ENCODE assay signal across 18 cellular contexts in genomic region chr18:3397031-3397750, GRCh38. TPM values are rescaled to one million over a fixed set of nuclear protein-coding genes. Genes with fewer than 3 reads are reported as not detected.
DNase-seq lines count a peak whose midpoint lies in the region; ATAC-seq and TF ChIP-seq lines count a peak whose summit lies in the region.
"Had no signal": no experiment of that assay in that cellular context is flagged by ENCODE, and none has a peak within 500 bp of the region (broad histone marks: within the 10 kb centered on the region; RNA-seq: fewer than 3 reads in every experiment).

No MANE protein-coding gene starts in this region.

- intact Hi-C loops in prostate gland (cut with DNase I) (no loop called here), CD14-positive monocyte (cut with micrococcal nuclease) (no loop called here)

- H4K20me1 ChIP-seq in GM23338 (replicated peaks; ENCODE audit: insufficient read depth) (no peaks in the 10 kb centered on the region), hepatocyte (ENCODE audit: insufficient read depth, poor library complexity, severe bottlenecking) (no peaks in the 10 kb centered on the region)

- POLR2A ChIA-PET in activated CD8-positive, alpha-beta T cell treated with anti-CD3 and anti-CD28 coated beads, Interleukin-2, amount 10 ng/mL, durations not matched to agents 7 days and 5 days (lab: Charles Lee): no interaction called here

- H3K4me1 Mint-ChIP-seq in GM23338 (peaks cover 17% of the 10 kb centered on the region), CD14-positive monocyte (no peaks in the 10 kb centered on the region)
- H3K4me1 Mint-ChIP-seq in activated CD8-positive, alpha-beta T cell treated with anti-CD3 and anti-CD28 coated beads, Interleukin-2, amount 10 ng/mL, durations not matched to agents 7 days and 5 days (ENCODE audit: low read depth): no peaks in the 10 kb centered on the region
- H3K4me1 Mint-ChIP-seq: activated CD4-positive, alpha-beta memory T cell treated with anti-CD3 and anti-CD28 coated beads, Interleukin-2, amount 10 ng/mL, durations not matched to agents 7 days and 5 days had no signal

- H3K4me3 Mint-ChIP-seq in GM23338: no peak overlapping the region
- H3K4me3 Mint-ChIP-seq in activated CD8-positive, alpha-beta T cell treated with anti-CD3 and anti-CD28 coated beads, Interleukin-2, amount 10 ng/mL, durations not matched to agents 7 days and 5 days: no peak overlapping the region
- no peak overlapping the region for H3K4me3 Mint-ChIP-seq in CD14-positive monocyte
- H3K4me3 Mint-ChIP-seq: activated CD4-positive, alpha-beta memory T cell treated with anti-CD3 and anti-CD28 coated beads, Interleukin-2, amount 10 ng/mL, durations not matched to agents 7 days and 5 days; B cell had no signal

- no peak for ATAC-seq in GM23338
- no peak for ATAC-seq in activated CD8-positive, alpha-beta T cell treated with anti-CD3 and anti-CD28 coated beads, Interleukin-2, amount 10 ng/mL, durations not matched to agents 7 days and 5 days
- ATAC-seq: GM12878 had no signal

- no peaks in the 10 kb centered on the region; the same call in none of the 3 replicates for H3K36me3 Mint-ChIP-seq in GM23338 (ENCODE audit: low read depth)
- H3K36me3 Mint-ChIP-seq in activated CD8-positive, alpha-beta T cell treated with anti-CD3 and anti-CD28 coated beads, Interleukin-2, amount 10 ng/mL, durations not matched to agents 7 days and 5 days (ENCODE audit: low read depth): no peaks in the 10 kb centered on the region
- no peaks in the 10 kb centered on the region for H3K36me3 Mint-ChIP-seq in CD14-positive monocyte

- WGBS in hepatocyte (ENCODE audit: low lambda C conversion rate, missing lambda C conversion rate): 60% methylated on average over 7 of the region's 7 CpGs
- 34% methylated on average over 7 of the region's 7 CpGs for WGBS in prostate gland

- H2AFZ ChIP-seq in GM23338: peak overlapping the region; percentile 83
- H2AFZ ChIP-seq in hepatocyte: peak overlapping the region; percentile 34

- no peak overlapping the region for H3K4me2 ChIP-seq in GM23338
- no peak overlapping the region for H3K4me2 ChIP-seq in hepatocyte

- no peaks in the 10 kb centered on the region for H3K36me3 ChIP-seq in GM23338 (ENCODE audit: insufficient read depth)
- H3K36me3 ChIP-seq in hepatocyte (replicated peaks; ENCODE audit: insufficient read depth, low read depth): no peaks in the 10 kb centered on the region
- no peaks in the 10 kb centered on the region for H3K36me3 ChIP-seq in prostate gland
- H3K36me3 ChIP-seq: ascending aorta, ovary, SJSA1, thoracic aorta had no signal

- H3F3A ChIP-seq in GM23338 (replicated peaks; ENCODE audit: low read depth): no peaks in the 10 kb centered on the region

- H3K27ac ChIP-seq in GM23338 (ENCODE audit: low read depth): no peak overlapping the region; the same call in 1 of the 2 replicates
- H3K27ac ChIP-seq in VCaP: peak overlapping the region; percentile 79
- peak overlapping the region; percentile 61 for H3K27ac ChIP-seq in hepatocyte
- H3K27ac ChIP-seq in prostate gland: peak overlapping the region; percentile 37 to 49
- H3K27ac ChIP-seq: ascending aorta, ovary, SJSA1, thoracic aorta had no signal

- peaks cover 20% of the 10 kb centered on the region for H3K4me1 ChIP-seq in GM23338 (ENCODE audit: insufficient read depth)
- peaks cover under 1% of the 10 kb centered on the region for H3K4me1 ChIP-seq in hepatocyte (ENCODE audit: insufficient read depth)
- H3K4me1 ChIP-seq in prostate gland (replicated peaks): peaks cover 4% of the 10 kb centered on the region
- H3K4me1 ChIP-seq: ascending aorta, SJSA1 had no signal

- H3K9me2 ChIP-seq in GM23338 (ENCODE audit: insufficient read depth) (no peaks in the 10 kb centered on the region), hepatocyte (replicated peaks; ENCODE audit: insufficient read depth) (no peaks in the 10 kb centered on the region)

- peaks cover 24% of the 10 kb centered on the region; the same call in 2 of the 3 replicates for H3K9me3 Mint-ChIP-seq in GM23338
- peaks cover 19% of the 10 kb centered on the region for H3K9me3 Mint-ChIP-seq in activated CD8-positive, alpha-beta T cell treated with anti-CD3 and anti-CD28 coated beads, Interleukin-2, amount 10 ng/mL, durations not matched to agents 7 days and 5 days (ENCODE audit: insufficient read depth)
- peaks cover 7 to 18% (median 11%) of the 10 kb centered on the region in 7 donors for H3K9me3 Mint-ChIP-seq in CD14-positive monocyte

- H3K9me3 ChIP-seq in hepatocyte (ENCODE audit: low read depth): no peaks in the 10 kb centered on the region
- H3K9me3 ChIP-seq in prostate gland: no peaks in the 10 kb centered on the region
- H3K9me3 ChIP-seq: ascending aorta, ovary, thoracic aorta had no signal

- CTCF ChIA-PET in activated CD8-positive, alpha-beta T cell treated with anti-CD3 and anti-CD28 coated beads, Interleukin-2, amount 10 ng/mL, durations not matched to agents 7 days and 5 days (lab: Charles Lee): interaction anchor here (0.9 kb wide), 1 partner anchor 10 kb away, joined by 3 read pairs; no protein-coding TSS in a partner anchor

- H3K79me2 ChIP-seq in GM23338 (replicated peaks; ENCODE audit: insufficient read depth) (no peaks in the 10 kb centered on the region), hepatocyte (no peaks in the 10 kb centered on the region)

- no peak for DNase-seq in GM23338 (ENCODE audit: low spot score)
- DNase-seq in hepatocyte (ENCODE audit: low spot score): no peak
- DNase-seq in prostate gland (ENCODE audit: low spot score): no peak
- no peak for DNase-seq in activated CD8-positive, alpha-beta T cell treated with anti-CD3 and anti-CD28 coated beads, Interleukin-2, amount 10 ng/mL, durations not matched to agents 7 days and 5 days
- no peak for DNase-seq in A172 (ENCODE audit: low spot score)
- no peak for DNase-seq in CD14-positive monocyte (ENCODE audit: low spot score)
- no peak for DNase-seq in NCI-H524 (lab: John Stamatoyannopoulos, UW)
- DNase-seq: activated CD4-positive, alpha-beta memory T cell treated with anti-CD3 and anti-CD28 coated beads, Interleukin-2, amount 10 ng/mL, durations not matched to agents 7 days and 5 days; NCI-H2029; NK-92 treated with Interleukin-12 subunit alpha and Interleukin-12 subunit beta, amount 100 ng/mL, for 24 hours; ovary; stimulated activated CD4-positive, alpha-beta T cell treated with anti-CD3 and anti-CD28 coated beads, Interleukin-12 subunit alpha, Interleukin-12 subunit beta, amount 100 ng/mL, for 4 hours had no signal

- H3K4me3 ChIP-seq in GM23338 (no peak overlapping the region), hepatocyte (no peak overlapping the region), prostate gland (no peak overlapping the region)
- H3K4me3 ChIP-seq: ascending aorta, GM12878, ovary, SJSA1, thoracic aorta had no signal

- no peak for TF ChIP-seq POLR2A in prostate gland (IDR thresholded peaks at IDR 0.05)

- H3K27me3 ChIP-seq in GM23338 (ENCODE audit: insufficient read depth): no peaks in the 10 kb centered on the region
- H3K27me3 ChIP-seq in hepatocyte: no peaks in the 10 kb centered on the region
- H3K27me3 ChIP-seq in prostate gland (replicated peaks; ENCODE audit: insufficient read depth): no peaks in the 10 kb centered on the region
- H3K27me3 ChIP-seq: ascending aorta, ovary, SJSA1 had no signal

- H3K27me3 Mint-ChIP-seq in GM23338 (ENCODE audit: insufficient read depth, low read depth, poor library complexity) (peaks cover 1% of the 10 kb centered on the region), CD14-positive monocyte (ENCODE audit: low read depth in 3 of 3) (peaks cover 0 to 2% (median 0%) of the 10 kb centered on the region in 3 donors)
- peaks cover 2% of the 10 kb centered on the region for H3K27me3 Mint-ChIP-seq in activated CD8-positive, alpha-beta T cell treated with anti-CD3 and anti-CD28 coated beads, Interleukin-2, amount 10 ng/mL, durations not matched to agents 7 days and 5 days (ENCODE audit: low read depth)
- H3K27me3 Mint-ChIP-seq: activated CD4-positive, alpha-beta memory T cell treated with anti-CD3 and anti-CD28 coated beads, Interleukin-2, amount 10 ng/mL, durations not matched to agents 7 days and 5 days; B cell had no signal

- TF ChIP-seq CTCF in GM23338 (conservative IDR thresholded peaks at IDR 0.05; ENCODE audit: low read depth in 2 of 2) (no peak), VCaP (conservative IDR thresholded peaks at IDR 0.05) (no peak), hepatocyte (IDR thresholded peaks at IDR 0.05; ENCODE audit: poor library complexity) (no peak), prostate gland (IDR thresholded peaks at IDR 0.05) (no peak), CD14-positive monocyte (IDR thresholded peaks at IDR 0.05) (no peak)

- no peak overlapping the region for H3K27ac Mint-ChIP-seq in GM23338
- H3K27ac Mint-ChIP-seq in activated CD8-positive, alpha-beta T cell treated with anti-CD3 and anti-CD28 coated beads, Interleukin-2, amount 10 ng/mL, durations not matched to agents 7 days and 5 days: no peak overlapping the region
- H3K27ac Mint-ChIP-seq in CD14-positive monocyte: no peak overlapping the region
- H3K27ac Mint-ChIP-seq: activated CD4-positive, alpha-beta memory T cell treated with anti-CD3 and anti-CD28 coated beads, Interleukin-2, amount 10 ng/mL, durations not matched to agents 7 days and 5 days; B cell had no signal

TF ChIP-seq in GM23338, 12 proteins besides CTCF, POLR2A, EP300 and RAD21 (continues in another document):
- no peak for TF ChIP-seq NANOG (IDR thresholded peaks at IDR 0.05; ENCODE audit: borderline replicate concordance)
- TF ChIP-seq EZH2phosphoT487 (IDR thresholded peaks at IDR 0.05; ENCODE audit: unreplicated experiment): no peak
- no peak for TF ChIP-seq POLR2AphosphoS5 (IDR thresholded peaks at IDR 0.05; ENCODE audit: low read depth)
- no peak for TF ChIP-seq EZH2 (IDR thresholded peaks at IDR 0.05; ENCODE audit: low read depth, unreplicated experiment)
- no peak for TF ChIP-seq CREB1 (CRISPR knock-in tag; IDR thresholded peaks at IDR 0.05; ENCODE audit: low read depth)

RNA-seq across cellular contexts. Expression of gene TGIF1, which starts 52.8 kb away (rescaled TPM):
- total RNA-seq in GM23338 (2014; rRNA removed; shearing (Covaris generic)): 286 and 294 TPM in 2 replicates
- polyA plus RNA-seq in GM23338 (2016; fragmentation: Nextera tagmentation; extraction: Ambion mirVana): 288 and 316 TPM in 2 replicates
- 129 and 162 TPM in 2 replicates for total RNA-seq in hepatocyte
- polyA plus RNA-seq in hepatocyte: 152 and 193 TPM in 2 replicates
- total RNA-seq in prostate gland: 100 to 1,000 TPM; 124 to 151 TPM
- total RNA-seq in activated CD8-positive, alpha-beta T cell treated with anti-CD3 and anti-CD28 coated beads, Interleukin-2, amount 10 ng/mL, durations not matched to agents 7 days and 5 days: 1 to 10 TPM; 8.2 to 8.7 TPM
- total RNA-seq in A172 (2014; rRNA removed; shearing (Covaris generic)): 101 and 103 TPM in 2 replicates
- polyA plus RNA-seq in CD14-positive monocyte: 10 to 100 TPM; 32.2 to 39.8 TPM

Comparison
In these comparisons a context has a peak if more than half of its experiments do, and no peak if none do; other contexts are left out.
1. RNA of gene TGIF1, which starts 52.8 kb away (total RNA-seq): 286 to 294 TPM in GM23338, 124 to 151 TPM in prostate gland, 129 to 162 TPM in hepatocyte and 101 to 103 TPM in A172; 8.2 to 8.7 TPM in activated CD8-positive, alpha-beta T cell treated with anti-CD3 and anti-CD28 coated beads, Interleukin-2, amount 10 ng/mL, durations not matched to agents 7 days and 5 days; every median in the first group is over 10 times any median in the second.